ENCODE assay signal across 28 cellular contexts in the genomic region with DNA sequence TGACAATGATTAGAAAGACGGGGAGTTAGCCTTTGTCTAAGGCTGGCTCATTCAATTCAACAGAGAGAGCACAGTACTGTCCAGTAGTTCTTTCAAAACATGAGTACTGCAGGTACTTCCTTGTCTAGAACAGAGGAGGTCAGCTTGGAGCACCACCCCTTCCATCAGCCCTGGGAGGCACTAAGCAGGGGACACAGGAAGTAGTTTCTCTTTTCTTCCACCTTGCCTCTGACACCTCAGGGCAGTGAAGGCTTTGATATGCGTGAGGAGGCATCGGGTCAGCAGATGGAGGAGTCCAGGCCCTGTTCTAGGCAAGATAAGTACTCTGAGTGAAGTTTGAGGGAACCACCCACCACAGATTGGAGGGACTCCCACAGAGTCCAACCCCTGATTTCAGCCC. TPM values are rescaled to one million over a fixed set of nuclear protein-coding genes. Genes with fewer than 3 reads are reported as not detected.
"Had no signal": no experiment of that assay in that cellular context is flagged by ENCODE, and none has a peak within 500 bp of the region (broad histone marks: within the 10 kb centered on the region; RNA-seq: fewer than 3 reads in every experiment).

No MANE protein-coding gene starts in this region.

- H3K4me1 ChIP-seq: esophagus muscularis mucosa, foreskin keratinocyte, gastroesophageal sphincter, heart left ventricle, left lung, psoas muscle, stomach, thyroid gland had no signal

- H3K4me2 ChIP-seq: hepatocyte had no signal

- H3K9me3 ChIP-seq: esophagus muscularis mucosa, gastroesophageal sphincter, heart left ventricle, left lung, ovary, psoas muscle, sigmoid colon, stomach, thyroid gland had no signal

- H3K4me3 ChIP-seq: coronary artery, esophagus muscularis mucosa, gastroesophageal sphincter, heart left ventricle, hepatocyte, left lung, ovary, psoas muscle, sigmoid colon, stomach, thyroid gland had no signal

- H3K27ac ChIP-seq: coronary artery, esophagus muscularis mucosa, foreskin keratinocyte, gastroesophageal sphincter, heart left ventricle, hepatocyte, left lung, ovary, psoas muscle, sigmoid colon, stomach, thyroid gland had no signal

- H3K27me3 ChIP-seq: esophagus muscularis mucosa, foreskin keratinocyte, gastroesophageal sphincter, heart left ventricle, hepatocyte, left lung, ovary, sigmoid colon, stomach, thyroid gland had no signal

- H3K79me2 ChIP-seq: hepatocyte had no signal

- H2AFZ ChIP-seq: hepatocyte had no signal

- DNase-seq: dermis blood vessel endothelial cell; effector memory CD4-positive, alpha-beta T cell; foreskin keratinocyte; heart left ventricle; left cardiac atrium; left lung; mammary epithelial cell; natural killer cell; occipital lobe; ovary; posterior cingulate gyrus; psoas muscle; right cardiac atrium; sigmoid colon; stimulated activated CD4-positive, alpha-beta T cell treated with anti-CD3 and anti-CD28 coated beads, Interleukin-2, amount 100 ng/mL, for 24 hours; stimulated activated CD4-positive, alpha-beta T cell treated with anti-CD3 and anti-CD28 coated beads, Interleukin-4, amount 100 ng/mL, for 24 hours; stimulated activated naive CD4-positive, alpha-beta T cell treated with Interleukin-2 at 50 U/mL for 16 hours; stomach; thyroid gland had no signal

- H3K36me3 ChIP-seq: esophagus muscularis mucosa, gastroesophageal sphincter, heart left ventricle, left lung, ovary, sigmoid colon, stomach, thyroid gland had no signal

- ATAC-seq: foreskin keratinocyte; gastroesophageal sphincter; heart left ventricle; left cardiac atrium; left lung; natural killer cell; psoas muscle; right cardiac atrium; stimulated activated effector memory CD8-positive, alpha-beta T cell treated with anti-CD3 and anti-CD28 coated beads, Interleukin-12 subunit alpha, Interleukin-12 subunit beta, amount 100 ng/mL, for 72 hours had no signal

RNA-seq across cellular contexts. Expression of gene MAGEB10, which starts 33.1 kb away (rescaled TPM):
- polyA plus RNA-seq: endothelial cell of umbilical vein, fibroblast of lung, foreskin keratinocyte, heart left ventricle, hepatocyte, mammary epithelial cell, neural cell, psoas muscle, right cardiac atrium, sigmoid colon, stomach, urinary bladder had no signal
